19 cellular contexts compared by ENCODE assay signal in the genomic region with DNA sequence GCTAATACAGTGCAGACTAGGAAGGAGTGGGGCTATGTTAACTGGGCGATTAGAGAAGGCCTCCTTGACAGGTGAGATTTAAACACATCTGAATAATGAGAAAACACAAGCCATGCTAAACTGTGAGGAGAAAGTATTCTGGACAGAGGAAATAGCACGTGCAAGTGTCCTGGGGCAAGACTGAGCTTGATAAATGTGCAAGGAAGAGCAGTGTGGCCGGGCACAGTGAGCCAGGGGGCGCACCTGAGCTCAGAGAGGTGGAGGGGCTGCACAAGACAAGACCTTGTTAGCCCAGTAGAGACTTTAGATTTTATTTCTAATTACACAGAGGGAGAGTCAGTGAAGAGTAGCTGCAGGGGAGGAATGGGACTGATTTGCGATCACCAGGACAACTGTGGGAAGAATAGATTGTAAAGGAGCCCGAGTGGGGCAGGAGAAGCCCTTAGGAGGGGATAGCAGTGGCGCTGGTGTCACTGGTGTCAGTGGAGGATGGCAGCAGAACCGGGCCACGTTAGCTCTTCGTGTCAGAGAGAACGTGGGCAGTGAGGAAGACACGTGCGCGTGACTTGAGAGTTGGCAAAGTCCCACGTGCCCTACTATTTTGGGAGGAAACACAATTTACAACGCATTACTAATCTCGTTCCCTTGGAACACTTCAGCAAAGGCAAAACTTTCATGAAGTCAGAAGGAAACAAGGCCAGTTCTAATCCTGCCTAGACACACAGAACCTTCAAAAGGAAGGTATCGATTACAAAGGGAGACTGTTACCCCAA. TPM values are rescaled to one million over a fixed set of nuclear protein-coding genes. Genes with fewer than 3 reads are reported as not detected.
A peak's percentile ranks its signal among the peaks of the same experiment; 100 is the strongest.
DNase-seq lines count a peak whose midpoint lies in the region; ATAC-seq, FAIRE-seq and TF ChIP-seq lines count a peak whose summit lies in the region.
"Had no signal": no experiment of that assay in that cellular context is flagged by ENCODE, and none has a peak within 500 bp of the region (broad histone marks: within the 10 kb centered on the region; RNA-seq: fewer than 3 reads in every experiment).

No MANE protein-coding gene starts in this region.

- no peaks in the 10 kb centered on the region for H4K20me1 ChIP-seq in GM12878 (ENCODE audit: control insufficient read depth, insufficient read depth)

- no peak overlapping the region for H3K4me2 ChIP-seq in GM12878 (ENCODE audit: control insufficient read depth, insufficient read depth)

- no peak overlapping the region for H2AFZ ChIP-seq in GM12878 (ENCODE audit: control insufficient read depth, low read depth, low read length)
- H2AFZ ChIP-seq: parathyroid adenoma had no signal

- TF ChIP-seq POLR2A in GM12878 (IDR thresholded peaks at IDR 0.05; ENCODE audit: low read depth, low read length) = no peak

- 75% methylated on average over 18 of the region's 18 CpGs for WGBS in GM12878 (ENCODE audit: insufficient coverage, insufficient replicate concordance, low lambda C conversion rate, missing lambda C conversion rate)

- FAIRE-seq in GM12878 (lab: Jason Lieb, UNC) = no peak

- TF ChIP-seq CTCF in GM10266 (IDR thresholded peaks at IDR 0.05; ENCODE audit: control insufficient read depth, insufficient read depth, low read depth, missing control alignments) = peak; percentile 21
- TF ChIP-seq CTCF in GM12878 (IDR thresholded peaks at IDR 0.05 in 2 of 3, conservative IDR thresholded peaks at IDR 0.05 in 1 of 3; ENCODE audit: control insufficient read depth in 2 of 3, extremely low read depth in 1 of 3, insufficient read depth in 1 of 3, low read depth in 3 of 3, low read length in 3 of 3) = peak; percentile 16 to 28 (median 24); a peak in 2 of 6 replicates
- TF ChIP-seq CTCF in nephron progenitor cell (IDR thresholded peaks at IDR 0.05) = no peak
- TF ChIP-seq CTCF in foreskin fibroblast (IDR thresholded peaks at IDR 0.05; ENCODE audit: low read depth, low read length) = no peak

- no peaks in the 10 kb centered on the region for H3K9me3 ChIP-seq in GM12878 (replicated peaks; ENCODE audit: control insufficient read depth, insufficient read depth, low read length)
- H3K9me3 ChIP-seq: SJCRH30, stomach had no signal

- peak overlapping the region; percentile 28 for H3K4me3 Mint-ChIP-seq in nephron progenitor cell
- no peak overlapping the region for H3K4me3 Mint-ChIP-seq in activated T-cell treated with anti-CD3 and anti-CD28 coated beads, Interleukin-2, amount 50 U/mL, for 24 hours
- H3K4me3 Mint-ChIP-seq in stimulated activated effector memory CD8-positive, alpha-beta T cell treated with anti-CD3 and anti-CD28 coated beads, Interleukin-12 subunit alpha, Interleukin-12 subunit beta, amount 100 ng/mL, for 72 hours = no peak overlapping the region
- H3K4me3 Mint-ChIP-seq: activated T-helper 1 cell treated with anti-CD3 and anti-CD28 coated beads, Interleukin-12 subunit alpha, Interleukin-12 subunit beta, Interleukin-2, Interleukin-4 antibody, amounts not matched to agents 30 ng/mL and 10 ng/mL and 1 ng/mL, durations not matched to agents 14 hours and 24 hours and 36 hours; CD14-positive monocyte had no signal

- no peak overlapping the region for H3K4me3 ChIP-seq in Jurkat, Clone E6-1 (ENCODE audit: low read length)
- H3K4me3 ChIP-seq in GM12878 (no peak overlapping the region), foreskin fibroblast (ENCODE audit: low read depth in 1 of 2, low read length in 2 of 2) (no peak overlapping the region)
- H3K4me3 ChIP-seq: SJCRH30, stomach had no signal

- H3K9ac ChIP-seq in GM12878 (ENCODE audit: control insufficient read depth, insufficient read depth, low read length) = no peak overlapping the region
- H3K9ac ChIP-seq: parathyroid adenoma had no signal

- no peak for ATAC-seq in GM12878
- ATAC-seq in stimulated activated effector memory CD8-positive, alpha-beta T cell treated with anti-CD3 and anti-CD28 coated beads, Interleukin-12 subunit alpha, Interleukin-12 subunit beta, amount 100 ng/mL, for 72 hours = no peak
- ATAC-seq: esophagus mucosa had no signal

- in situ Hi-C loops in GM12878 (cut with MboI) = no loop called here

- no peaks in the 10 kb centered on the region for H3K36me3 ChIP-seq in GM12878 (ENCODE audit: control insufficient read depth in 2 of 2, insufficient read depth in 2 of 2, low read length in 1 of 2)
- H3K36me3 ChIP-seq: SJCRH30, stomach had no signal

- peaks cover 12% of the 10 kb centered on the region for H3K4me1 ChIP-seq in GM12878 (ENCODE audit: control insufficient read depth, insufficient read depth, low read length)

- no peaks in the 10 kb centered on the region for H3K9me3 Mint-ChIP-seq in nephron progenitor cell
- H3K9me3 Mint-ChIP-seq in activated T-cell treated with anti-CD3 and anti-CD28 coated beads, Interleukin-2, amount 50 U/mL, for 24 hours = no peaks in the 10 kb centered on the region
- H3K9me3 Mint-ChIP-seq in stimulated activated effector memory CD8-positive, alpha-beta T cell treated with anti-CD3 and anti-CD28 coated beads, Interleukin-12 subunit alpha, Interleukin-12 subunit beta, amount 100 ng/mL, for 72 hours = no peaks in the 10 kb centered on the region
- H3K9me3 Mint-ChIP-seq: activated T-helper 1 cell treated with anti-CD3 and anti-CD28 coated beads, Interleukin-12 subunit alpha, Interleukin-12 subunit beta, Interleukin-2, Interleukin-4 antibody, amounts not matched to agents 30 ng/mL and 10 ng/mL and 1 ng/mL, durations not matched to agents 14 hours and 24 hours and 36 hours had no signal

- no TSS peak for BruUV-seq in GM12878 (replicated peaks; lab: Mats Ljungman, UMichigan)

- POLR2A ChIA-PET in GM12878 (lab: Charles Lee) = no interaction called here

- H3K27ac ChIP-seq in GM12878 (ENCODE audit: control insufficient read depth, insufficient read depth) = no peak overlapping the region
- H3K27ac ChIP-seq: parathyroid adenoma, SJCRH30, stomach had no signal

- H3K79me2 ChIP-seq in GM12878 (ENCODE audit: control insufficient read depth, insufficient read depth, low read length) = no peaks in the 10 kb centered on the region

- SMC1A ChIA-PET in GM12878 (lab: Charles Lee; ENCODE audit: uncharacterized antibody, unreplicated experiment) = interaction anchor here (0.6 to 8.5 kb wide), 6 partner anchors 47 to 350 kb away, joined by 3 to 171 read pairs (median 4); a partner anchor contains a TSS

- RAD21 ChIA-PET in GM12878 (lab: Charles Lee; ENCODE audit: unreplicated experiment) = interaction anchor here (0.8 to 5.6 kb wide), 5 partner anchors 46 to 354 kb away, joined by 3 to 90 read pairs (median 5); a partner anchor contains a TSS

- no peaks in the 10 kb centered on the region for H3K27me3 ChIP-seq in GM12878 (replicated peaks in 1 of 2; ENCODE audit: control insufficient read depth in 2 of 2, insufficient read depth in 2 of 2, low read length in 1 of 2)
- H3K27me3 ChIP-seq: SJCRH30, stomach had no signal

- H3K27me3 Mint-ChIP-seq in nephron progenitor cell (ENCODE audit: low read depth, poor library complexity) = peaks cover 4% of the 10 kb centered on the region
- peaks cover 16% of the 10 kb centered on the region for H3K27me3 Mint-ChIP-seq in activated T-cell treated with anti-CD3 and anti-CD28 coated beads, Interleukin-2, amount 50 U/mL, for 24 hours

- TF ChIP-seq RAD21 in GM12878 (IDR thresholded peaks at IDR 0.05; ENCODE audit: insufficient read depth, low read depth, low read length) = no peak

- CTCF ChIA-PET in GM12878 (lab: Yijun Ruan, JAX) = interaction anchor here (0.7 to 6.8 kb wide), 15 partner anchors 9 to 349 kb away, joined by 3 to 242 read pairs (median 4); a partner anchor contains a TSS

- peaks cover 67% of the 10 kb centered on the region for H3K4me1 Mint-ChIP-seq in nephron progenitor cell
- peaks cover 13% of the 10 kb centered on the region for H3K4me1 Mint-ChIP-seq in activated T-cell treated with anti-CD3 and anti-CD28 coated beads, Interleukin-2, amount 50 U/mL, for 24 hours (ENCODE audit: low read depth)
- H3K4me1 Mint-ChIP-seq in stimulated activated effector memory CD8-positive, alpha-beta T cell treated with anti-CD3 and anti-CD28 coated beads, Interleukin-12 subunit alpha, Interleukin-12 subunit beta, amount 100 ng/mL, for 72 hours = peaks cover 10% of the 10 kb centered on the region

- no peaks in the 10 kb centered on the region for H3K36me3 Mint-ChIP-seq in nephron progenitor cell (ENCODE audit: low read depth)
- H3K36me3 Mint-ChIP-seq in activated T-cell treated with anti-CD3 and anti-CD28 coated beads, Interleukin-2, amount 50 U/mL, for 24 hours (ENCODE audit: low read depth) = no peaks in the 10 kb centered on the region
- H3K36me3 Mint-ChIP-seq in stimulated activated effector memory CD8-positive, alpha-beta T cell treated with anti-CD3 and anti-CD28 coated beads, Interleukin-12 subunit alpha, Interleukin-12 subunit beta, amount 100 ng/mL, for 72 hours = no peaks in the 10 kb centered on the region
- H3K36me3 Mint-ChIP-seq: CD14-positive monocyte had no signal

- TF ChIP-seq EP300 in GM12878 (IDR thresholded peaks at IDR 0.05; ENCODE audit: borderline replicate concordance in 1 of 2, control insufficient read depth in 1 of 2, low read depth in 2 of 2, low read length in 2 of 2) = no peak

- DNase-seq in GM10266 (ENCODE audit: extremely low spot score) (no peak), GM12878 (ENCODE audit: low read depth, low spot score) (no peak), nephron progenitor cell (no peak), foreskin fibroblast (no peak), NCI-H1694 (lab: John Stamatoyannopoulos, UW) (no peak)
- DNase-seq in Jurkat, Clone E6-1 (ENCODE audit: low read depth, low spot score) = peak; percentile 29
- no peak for DNase-seq in activated T-cell treated with anti-CD3 and anti-CD28 coated beads, Interleukin-2, amount 50 U/mL, for 24 hours
- DNase-seq in stimulated activated effector memory CD8-positive, alpha-beta T cell treated with anti-CD3 and anti-CD28 coated beads, Interleukin-12 subunit alpha, Interleukin-12 subunit beta, amount 100 ng/mL, for 72 hours (ENCODE audit: low spot score in 2 of 2) = no peak
- DNase-seq: activated CD4-positive, alpha-beta T cell treated with anti-CD3 and anti-CD28 coated beads, Interleukin-2, amount 50 U/mL, for 4 hours; amygdala; cortex of kidney; DMS79 treated with DMSO at 0.1 percent for 48 hours; SJCRH30; stomach had no signal

- H3K27ac Mint-ChIP-seq in nephron progenitor cell = peak overlapping the region; percentile 73
- H3K27ac Mint-ChIP-seq in activated T-cell treated with anti-CD3 and anti-CD28 coated beads, Interleukin-2, amount 50 U/mL, for 24 hours = no peak overlapping the region
- H3K27ac Mint-ChIP-seq in stimulated activated effector memory CD8-positive, alpha-beta T cell treated with anti-CD3 and anti-CD28 coated beads, Interleukin-12 subunit alpha, Interleukin-12 subunit beta, amount 100 ng/mL, for 72 hours = no peak overlapping the region
- H3K27ac Mint-ChIP-seq: activated T-helper 1 cell treated with anti-CD3 and anti-CD28 coated beads, Interleukin-12 subunit alpha, Interleukin-12 subunit beta, Interleukin-2, Interleukin-4 antibody, amounts not matched to agents 30 ng/mL and 10 ng/mL and 1 ng/mL, durations not matched to agents 14 hours and 24 hours and 36 hours had no signal

- intact Hi-C loops in GM12878 (cut with micrococcal nuclease; ENCODE audit: unreplicated experiment) = loop anchor here (5.0 to 10.0 kb wide), 4 partner anchors 149 to 676 kb away; no protein-coding TSS in a partner anchor

RNA-seq across cellular contexts. Expression of a gene that starts 17.9 kb away (rescaled TPM):
- not detected for polyA plus RNA-seq in Jurkat, Clone E6-1 (2012; ENCODE audit: insufficient read depth, insufficient read length)
- total RNA-seq in GM12878 (2013; cell fraction: nucleolus; rRNA removed) = not detected in 2 replicates
- total RNA-seq in GM12878 (2014; rRNA removed) = not detected in 2 replicates
- not detected in 2 replicates for total RNA-seq in GM12878 (2014; rRNA removed; fragmentation: Illumina TruSeq; extraction: Trizol)
- total RNA-seq in GM12878 (2021) = not detected in 2 replicates
- not detected for polyA plus RNA-seq in GM12878 (2011; ENCODE audit: low read depth)
- polyA plus RNA-seq in GM12878 (2011; rRNA removed) = not detected in 2 replicates
- polyA plus RNA-seq in GM12878 (2011; cell fraction: cytosol; rRNA removed) = not detected in 2 replicates
- polyA plus RNA-seq in GM12878 (2011; cell fraction: nucleus; rRNA removed) = 0.09 TPM in 1 of 2 replicates, not detected in the other
- polyA plus RNA-seq in GM12878 (2012) = not detected in 2 replicates
- polyA plus RNA-seq in GM12878 (2014; fragmentation: Illumina TruSeq; extraction: Trizol) = not detected in 2 replicates
- polyA plus RNA-seq in GM12878 (2014; fragmentation: Nextera tagmentation; extraction: Ambion mirVana) = under 1 TPM in 1 of 2 experiments, not detected in 1; 0.04 TPM
- polyA plus RNA-seq in GM12878 (2014; rRNA removed) = not detected in 2 replicates
- not detected for polyA plus RNA-seq in GM12878 (2016; fragmentation: Nextera tagmentation; extraction: Ambion mirVana)
- not detected in 2 replicates for polyA minus RNA-seq in GM12878 (2011; rRNA and poly(A)+ RNA removed)
- polyA minus RNA-seq in GM12878 (2011; cell fraction: cytosol; rRNA and poly(A)+ RNA removed) = not detected in 2 replicates
- not detected in 2 replicates for polyA minus RNA-seq in GM12878 (2011; cell fraction: nucleus; rRNA and poly(A)+ RNA removed)
- total RNA-seq: activated T-helper 1 cell treated with anti-CD3 and anti-CD28 coated beads, Interleukin-12 subunit alpha, Interleukin-12 subunit beta, Interleukin-2, Interleukin-4 antibody, amounts not matched to agents 30 ng/mL and 10 ng/mL and 1 ng/mL, durations not matched to agents 14 hours and 24 hours and 36 hours; esophagus mucosa; mucosa of gallbladder; SJCRH30; stomach had no signal
- polyA plus RNA-seq: CD14-positive monocyte, stomach had no signal

Comparison
In these comparisons a context has a peak if more than half of its experiments do, and no peak if none do; other contexts are left out.
1. CTCF ChIP-seq: peak in GM10266 (single experiment) and GM12878 (3 of 3); none in nephron progenitor cell (single experiment) and foreskin fibroblast (single experiment).